ENCODE assay signal across 8 cellular contexts in genomic region chr15:66356069-66356358, GRCh38. TPM values are rescaled to one million over a fixed set of nuclear protein-coding genes. Genes with fewer than 3 reads are reported as not detected.
A peak's percentile ranks its signal among the peaks of the same experiment; 100 is the strongest.
DNase-seq lines count a peak whose midpoint lies in the region; ATAC-seq, FAIRE-seq and TF ChIP-seq lines count a peak whose summit lies in the region.

No MANE protein-coding gene starts in this region.

- CTCF ChIA-PET in activated CD4-positive, alpha-beta memory T cell treated with anti-CD3 and anti-CD28 coated beads for 36 hours (lab: Charles Lee), result interaction anchor here (1.0 to 4.2 kb wide), 4 partner anchors 31 to 148 kb away, joined by 3 to 43 read pairs (median 5); partner anchors contain the start of genes MAP2K1 and SNAPC5

- H3K36me3 Mint-ChIP-seq in activated T-cell treated with anti-CD3 and anti-CD28 coated beads, Interleukin-2, amount 50 U/mL, for 72 hours (ENCODE audit: insufficient read depth in 2 of 2), result peaks cover 5 to 23% of the 10 kb centered on the region in 2 donors
- peaks cover 26% of the 10 kb centered on the region for H3K36me3 Mint-ChIP-seq in activated CD4-positive, alpha-beta memory T cell treated with anti-CD3 and anti-CD28 coated beads for 36 hours

- peaks cover 17% of the 10 kb centered on the region for H3K4me1 ChIP-seq in keratinocyte (ENCODE audit: control insufficient read depth, extremely low read depth, insufficient read depth, low read length)
- H3K4me1 ChIP-seq in thymus (ENCODE audit: control insufficient read depth, insufficient read depth, low read length), result peaks cover 10% of the 10 kb centered on the region

- H3K27ac Mint-ChIP-seq in activated T-cell treated with anti-CD3 and anti-CD28 coated beads, Interleukin-2, amount 50 U/mL, for 72 hours, result peak overlapping the region; percentile 94
- peak overlapping the region; percentile 91 for H3K27ac Mint-ChIP-seq in activated CD4-positive, alpha-beta memory T cell treated with anti-CD3 and anti-CD28 coated beads for 36 hours

- no peaks in the 10 kb centered on the region for H3K27me3 Mint-ChIP-seq in activated T-cell treated with anti-CD3 and anti-CD28 coated beads, Interleukin-2, amount 50 U/mL, for 72 hours (ENCODE audit: low read depth)
- H3K27me3 Mint-ChIP-seq in activated CD4-positive, alpha-beta memory T cell treated with anti-CD3 and anti-CD28 coated beads for 36 hours, result no peaks in the 10 kb centered on the region

- H3K4me2 ChIP-seq in keratinocyte (ENCODE audit: control insufficient read depth, extremely low read depth, insufficient read depth, low read depth, low read length), result peak overlapping the region; percentile 96

- under 1% methylated on average over 12 of the region's 12 CpGs for WGBS in thymus

- FAIRE-seq in keratinocyte (lab: Jason Lieb, UNC), result no peak

- H3K36me3 ChIP-seq in keratinocyte (ENCODE audit: control insufficient read depth in 2 of 2, extremely low read depth in 1 of 2, insufficient read depth in 2 of 2, low read length in 2 of 2) (no peaks in the 10 kb centered on the region), thymus (ENCODE audit: control insufficient read depth, insufficient read depth) (peaks cover 6% of the 10 kb centered on the region)

- H3K27me3 ChIP-seq in keratinocyte (ENCODE audit: control insufficient read depth, extremely low read depth, insufficient read depth, low read length), result no peaks in the 10 kb centered on the region
- H3K27me3 ChIP-seq in thymus (ENCODE audit: control insufficient read depth, insufficient read depth), result no peaks in the 10 kb centered on the region

- dilution Hi-C loops in keratinocyte (cut with MboI; ENCODE audit: extremely low pct_ligation_motif_present, low sequenced_read_pairs), result no loop called here

- H3K9me1 ChIP-seq in keratinocyte (ENCODE audit: control insufficient read depth, extremely low read depth, insufficient read depth, low read length), result peaks cover 2% of the 10 kb centered on the region

- H3K9me3 ChIP-seq in keratinocyte (ENCODE audit: control insufficient read depth, low read depth, low read length) (no peaks in the 10 kb centered on the region), thymus (ENCODE audit: control insufficient read depth) (no peaks in the 10 kb centered on the region)

- H3K4me3 Mint-ChIP-seq in activated T-cell treated with anti-CD3 and anti-CD28 coated beads, Interleukin-2, amount 50 U/mL, for 72 hours, result peak overlapping the region; percentile 91 to 97
- H3K4me3 Mint-ChIP-seq in activated CD4-positive, alpha-beta memory T cell treated with anti-CD3 and anti-CD28 coated beads for 36 hours, result peak overlapping the region; percentile 93

- peak overlapping the region; percentile 85 for H3K9ac ChIP-seq in keratinocyte (ENCODE audit: control insufficient read depth, extremely low read depth, insufficient read depth, low read length)

- H4K20me1 ChIP-seq in keratinocyte (ENCODE audit: control insufficient read depth, extremely low read depth, insufficient read depth, low read length), result no peaks in the 10 kb centered on the region

- H3K27ac ChIP-seq in keratinocyte (ENCODE audit: control insufficient read depth, insufficient read depth, low read length), result peak overlapping the region; percentile 73
- H3K27ac ChIP-seq in thymus (ENCODE audit: low read depth), result no peak overlapping the region

- H3K4me1 Mint-ChIP-seq in activated T-cell treated with anti-CD3 and anti-CD28 coated beads, Interleukin-2, amount 50 U/mL, for 72 hours (ENCODE audit: low read depth), result peaks cover 41% of the 10 kb centered on the region
- H3K4me1 Mint-ChIP-seq in activated CD4-positive, alpha-beta memory T cell treated with anti-CD3 and anti-CD28 coated beads for 36 hours (ENCODE audit: low read depth), result peaks cover 25% of the 10 kb centered on the region

- no peaks in the 10 kb centered on the region for H3K9me3 Mint-ChIP-seq in activated T-cell treated with anti-CD3 and anti-CD28 coated beads, Interleukin-2, amount 50 U/mL, for 72 hours
- H3K9me3 Mint-ChIP-seq in activated CD4-positive, alpha-beta memory T cell treated with anti-CD3 and anti-CD28 coated beads for 36 hours, result no peaks in the 10 kb centered on the region

- TF ChIP-seq CTCF in keratinocyte (optimal IDR thresholded peaks at IDR 0.05 in 1 of 3, IDR thresholded peaks at IDR 0.05 in 1 of 3, conservative IDR thresholded peaks at IDR 0.05 in 1 of 3; ENCODE audit: extremely low read depth in 1 of 3, insufficient read depth in 2 of 3, low read length in 3 of 3), result no peak

- no peak for ATAC-seq in activated T-cell treated with anti-CD3 and anti-CD28 coated beads, Interleukin-2, amount 50 U/mL, for 72 hours (replicated peaks in 1 of 2)

- peaks cover 11% of the 10 kb centered on the region for H3K79me2 ChIP-seq in keratinocyte (ENCODE audit: control insufficient read depth, insufficient read depth, low read length)

- H2AFZ ChIP-seq in keratinocyte (ENCODE audit: control insufficient read depth, low read length), result peak overlapping the region; percentile 80

- no peak for DNase-seq in activated T-cell treated with anti-CD3 and anti-CD28 coated beads, Interleukin-2, amount 50 U/mL, for 72 hours
- DNase-seq in activated T-cell treated with anti-CD3 and anti-CD28 coated beads for 4 hours (no peak), keratinocyte (ENCODE audit: low read depth, low spot score) (no peak), NCI-H1930 (lab: John Stamatoyannopoulos, UW) (no peak), NCI-H774 (lab: John Stamatoyannopoulos, UW) (no peak), EL (no peak)
- no peak for DNase-seq in activated CD4-positive, alpha-beta memory T cell treated with anti-CD3 and anti-CD28 coated beads for 36 hours

- H3K4me3 ChIP-seq in keratinocyte (ENCODE audit: control insufficient read depth in 2 of 3, extremely low read depth in 1 of 3, insufficient read depth in 2 of 3, low read depth in 1 of 3, low read length in 3 of 3) (peak overlapping the region; percentile 58 to 91 (median 78)), thymus (ENCODE audit: low read length) (peak overlapping the region; percentile 66)

- intact Hi-C loops in activated CD4-positive, alpha-beta memory T cell treated with anti-CD3 and anti-CD28 coated beads for 36 hours (cut with micrococcal nuclease), result loop anchor here (1.0 to 5.0 kb wide), 5 partner anchors 13 to 149 kb away; partner anchors contain the start of genes DIS3L, MAP2K1, RPL4 and SNAPC5

- POLR2A ChIA-PET in activated CD4-positive, alpha-beta memory T cell treated with anti-CD3 and anti-CD28 coated beads for 36 hours (lab: Charles Lee), result interaction anchor here (0.6 to 4.2 kb wide), 7 partner anchors 14 to 148 kb away, joined by 3 to 26 read pairs (median 4); partner anchors contain the start of genes MAP2K1 and SNAPC5

RNA-seq across cellular contexts. Expression of gene TIPIN, which starts 0.5 kb away (rescaled TPM):
- total RNA-seq in activated T-cell treated with anti-CD3 and anti-CD28 coated beads, Interleukin-2, amount 50 U/mL, for 72 hours, result 10 to 100 TPM; 22.9 to 35.8 TPM
- total RNA-seq in activated CD4-positive, alpha-beta memory T cell treated with anti-CD3 and anti-CD28 coated beads for 36 hours, result 10 to 100 TPM; 43.2 to 45.9 TPM
- 3.4 to 11.9 TPM (median 9.3 TPM) in 3 replicates for polyA plus RNA-seq in keratinocyte
- polyA plus RNA-seq in keratinocyte (2011; ENCODE audit: low read depth), result 8.5 TPM
- 4.5 and 8.7 TPM in 2 replicates for polyA plus RNA-seq in keratinocyte (2011; cell fraction: cytosol; rRNA removed)
- polyA plus RNA-seq in keratinocyte (2011; cell fraction: nucleus; rRNA removed), result 4.5 and 7.1 TPM in 2 replicates
- polyA plus RNA-seq in keratinocyte (2012; ENCODE audit: low replicate concordance), result 5.6 and 13.9 TPM in 2 replicates
- polyA minus RNA-seq in keratinocyte, result 1.4 to 7.1 TPM (median 1.9 TPM) in 3 replicates
- polyA minus RNA-seq in keratinocyte (2011; cell fraction: cytosol; rRNA and poly(A)+ RNA removed), result 3.8 TPM
- 1.3 and 5.0 TPM in 2 replicates for polyA minus RNA-seq in keratinocyte (2011; cell fraction: nucleus; rRNA and poly(A)+ RNA removed)
- 6.2 TPM for polyA plus RNA-seq in thymus

RNA-seq across cellular contexts. Expression of gene MAP2K1, which starts 30.7 kb away (rescaled TPM):
- total RNA-seq in activated T-cell treated with anti-CD3 and anti-CD28 coated beads, Interleukin-2, amount 50 U/mL, for 72 hours, result 10 to 100 TPM; 83.3 to 98.1 TPM
- total RNA-seq in activated CD4-positive, alpha-beta memory T cell treated with anti-CD3 and anti-CD28 coated beads for 36 hours, result 10 to 100 TPM; 91.8 to 91.9 TPM
- polyA plus RNA-seq in keratinocyte (44.4 to 73.8 TPM (median 73.2 TPM) in 3 replicates), thymus (55.0 TPM)
- 46.0 TPM for polyA plus RNA-seq in keratinocyte (2011; ENCODE audit: low read depth)
- polyA plus RNA-seq in keratinocyte (2011; cell fraction: cytosol; rRNA removed), result 31.9 and 44.4 TPM in 2 replicates
- polyA plus RNA-seq in keratinocyte (2011; cell fraction: nucleus; rRNA removed), result 42.6 and 42.7 TPM in 2 replicates
- polyA plus RNA-seq in keratinocyte (2012; ENCODE audit: low replicate concordance), result 63.2 and 63.8 TPM in 2 replicates
- polyA minus RNA-seq in keratinocyte, result 30.2 to 55.5 TPM (median 42.5 TPM) in 3 replicates
- polyA minus RNA-seq in keratinocyte (2011; cell fraction: cytosol; rRNA and poly(A)+ RNA removed), result 21.7 TPM
- 19.1 and 28.9 TPM in 2 replicates for polyA minus RNA-seq in keratinocyte (2011; cell fraction: nucleus; rRNA and poly(A)+ RNA removed)
